Comparison of ENCODE assay signal across 16 cellular contexts in the genomic region with DNA sequence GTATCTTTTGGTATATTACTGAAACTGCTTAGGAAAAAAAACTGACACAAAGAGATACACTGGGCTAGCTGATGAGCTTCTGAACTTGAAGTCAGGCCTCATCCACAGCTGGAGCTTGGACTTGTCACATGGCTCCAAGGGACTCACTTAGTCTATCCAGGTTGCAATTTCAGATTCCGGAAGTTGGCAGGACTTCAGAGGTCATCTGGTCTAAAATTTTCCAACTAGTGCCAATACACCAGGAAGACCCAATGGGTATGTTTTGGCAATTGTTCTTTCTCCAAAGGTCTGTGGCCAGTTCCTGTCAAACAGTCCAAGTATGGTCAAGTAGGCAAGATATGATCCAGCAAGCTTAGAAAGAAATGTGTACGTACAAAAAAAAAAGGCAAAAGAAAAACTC. TPM values are rescaled to one million over a fixed set of nuclear protein-coding genes. Genes with fewer than 3 reads are reported as not detected.
A peak's percentile ranks its signal among the peaks of the same experiment; 100 is the strongest.
DNase-seq lines count a peak whose midpoint lies in the region; ATAC-seq and TF ChIP-seq lines count a peak whose summit lies in the region.
"Had no signal": no experiment of that assay in that cellular context is flagged by ENCODE, and none has a peak within 500 bp of the region (broad histone marks: within the 10 kb centered on the region; RNA-seq: fewer than 3 reads in every experiment).

No MANE protein-coding gene starts in this region.

- no peaks in the 10 kb centered on the region for H3K4me1 ChIP-seq in CD8-positive, alpha-beta memory T cell (ENCODE audit: insufficient read depth, low read length)
- H3K4me1 ChIP-seq: colonic mucosa had no signal

- POLR2A ChIA-PET in CD8-positive, alpha-beta memory T cell (lab: Charles Lee) = no interaction called here

- H3K9me3 ChIP-seq in CD8-positive, alpha-beta memory T cell (ENCODE audit: low read length) = no peaks in the 10 kb centered on the region
- H3K9me3 ChIP-seq: colonic mucosa had no signal

- H3K36me3 ChIP-seq in CD8-positive, alpha-beta memory T cell (ENCODE audit: insufficient read depth, low read length) = no peaks in the 10 kb centered on the region
- H3K36me3 ChIP-seq: colonic mucosa had no signal

- no peaks in the 10 kb centered on the region for H3K9me3 Mint-ChIP-seq in central memory CD8-positive, alpha-beta T cell
- no peaks in the 10 kb centered on the region for H3K9me3 Mint-ChIP-seq in type B pancreatic cell
- no peaks in the 10 kb centered on the region for H3K9me3 Mint-ChIP-seq in CD8-positive, alpha-beta memory T cell
- H3K9me3 Mint-ChIP-seq: immature natural killer cell had no signal

- CTCF ChIA-PET in CD8-positive, alpha-beta memory T cell (lab: Charles Lee) = interaction anchor here (1.0 kb wide), 1 partner anchor 14 kb away, joined by 4 read pairs; no protein-coding TSS in a partner anchor

- H3K27ac ChIP-seq in CD8-positive, alpha-beta memory T cell (ENCODE audit: low read depth, low read length) = no peak overlapping the region
- H3K27ac ChIP-seq in caudate nucleus (ENCODE audit: low read depth, low read length) = no peak overlapping the region
- H3K27ac ChIP-seq: colonic mucosa, WERI-Rb-1 had no signal

- no peak for TF ChIP-seq CTCF in type B pancreatic cell (conservative IDR thresholded peaks at IDR 0.05)

- H3K36me3 Mint-ChIP-seq in central memory CD8-positive, alpha-beta T cell (ENCODE audit: insufficient read depth) = peaks cover 14% of the 10 kb centered on the region
- peaks cover 41% of the 10 kb centered on the region for H3K36me3 Mint-ChIP-seq in type B pancreatic cell
- peaks cover 4 to 41% (median 25%) of the 10 kb centered on the region in 3 donors for H3K36me3 Mint-ChIP-seq in CD8-positive, alpha-beta memory T cell

- ATAC-seq in central memory CD8-positive, alpha-beta T cell (replicated peaks; ENCODE audit: extremely low read depth, poor library complexity, severe bottlenecking) = no peak
- peak; percentile 79 for ATAC-seq in left lobe of liver
- ATAC-seq: naive thymus-derived CD4-positive, alpha-beta T cell; sciatic nerve had no signal

- no peak overlapping the region for H3K4me3 ChIP-seq in CD8-positive, alpha-beta memory T cell (ENCODE audit: low read length)
- H3K4me3 ChIP-seq: colonic mucosa had no signal

- H3K27me3 ChIP-seq in CD8-positive, alpha-beta memory T cell (ENCODE audit: insufficient read depth, low read length, poor library complexity, severe bottlenecking) = no peaks in the 10 kb centered on the region
- H3K27me3 ChIP-seq: colonic mucosa had no signal

- peak; percentile 62 for DNase-seq in DMS 273 (lab: John Stamatoyannopoulos, UW; ENCODE audit: unreplicated experiment)
- DNase-seq in DMS 273 treated with DMSO at 0.1 percent for 48 hours (lab: John Stamatoyannopoulos, UW) = no peak
- DNase-seq in central memory CD8-positive, alpha-beta T cell (ENCODE audit: low spot score in 2 of 2) = no peak
- DNase-seq in left lobe of liver (ENCODE audit: low spot score) = peak; percentile 53
- no peak for DNase-seq in type B pancreatic cell (ENCODE audit: extremely low spot score, unreplicated experiment)
- DNase-seq in NOMO-1 treated with DMSO at 0.1 percent for 48 hours (lab: John Stamatoyannopoulos, UW; ENCODE audit: unreplicated experiment) = no peak
- DNase-seq in CD8-positive, alpha-beta memory T cell = no peak
- no peak for DNase-seq in caudate nucleus (lab: John Stamatoyannopoulos, UW)
- DNase-seq: activated naive CD4-positive, alpha-beta T cell treated with anti-CD3 and anti-CD28 coated beads, Interleukin-2, amount 50 U/mL, for 16 hours; colonic mucosa; H7; immature natural killer cell; naive thymus-derived CD4-positive, alpha-beta T cell; NCI-H2081; WERI-Rb-1 had no signal

- no peaks in the 10 kb centered on the region for H3K27me3 Mint-ChIP-seq in central memory CD8-positive, alpha-beta T cell
- no peaks in the 10 kb centered on the region for H3K27me3 Mint-ChIP-seq in type B pancreatic cell
- no peaks in the 10 kb centered on the region for H3K27me3 Mint-ChIP-seq in CD8-positive, alpha-beta memory T cell
- H3K27me3 Mint-ChIP-seq: naive thymus-derived CD4-positive, alpha-beta T cell had no signal

- H3K4me1 Mint-ChIP-seq in central memory CD8-positive, alpha-beta T cell = no peaks in the 10 kb centered on the region
- H3K4me1 Mint-ChIP-seq in type B pancreatic cell (ENCODE audit: unreplicated experiment) = peaks cover 10% of the 10 kb centered on the region
- H3K4me1 Mint-ChIP-seq in CD8-positive, alpha-beta memory T cell = peaks cover 0 to 4% (median 3%) of the 10 kb centered on the region in 3 donors
- H3K4me1 Mint-ChIP-seq: immature natural killer cell had no signal

- no peak overlapping the region for H3K4me3 Mint-ChIP-seq in central memory CD8-positive, alpha-beta T cell
- H3K4me3 Mint-ChIP-seq in type B pancreatic cell = no peak overlapping the region
- H3K4me3 Mint-ChIP-seq in CD8-positive, alpha-beta memory T cell = no peak overlapping the region
- H3K4me3 Mint-ChIP-seq: immature natural killer cell; naive thymus-derived CD4-positive, alpha-beta T cell had no signal

- peak overlapping the region; percentile 3 for H3K27ac Mint-ChIP-seq in central memory CD8-positive, alpha-beta T cell (ENCODE audit: low read depth)
- peak overlapping the region; percentile 46 for H3K27ac Mint-ChIP-seq in type B pancreatic cell
- H3K27ac Mint-ChIP-seq in CD8-positive, alpha-beta memory T cell = peak overlapping the region in 1 of 8 donors; percentile 61

RNA-seq across cellular contexts. Expression of a gene that starts 36.7 kb away (rescaled TPM):
- 23.9 TPM for total RNA-seq in left lobe of liver
- total RNA-seq in type B pancreatic cell (ENCODE audit: low replicate concordance) = 60.6 and 66.3 TPM in 2 replicates
- total RNA-seq in CD8-positive, alpha-beta memory T cell = 10 to 100 TPM; 86.9 to 91.9 TPM
- 35.9 TPM for polyA plus RNA-seq in CD8-positive, alpha-beta memory T cell

RNA-seq across cellular contexts. Expression of a gene that starts 36.8 kb away (rescaled TPM):
- 6.5 TPM for total RNA-seq in left lobe of liver
- 8.5 and 12.1 TPM in 2 replicates for total RNA-seq in type B pancreatic cell (ENCODE audit: low replicate concordance)
- 10 to 100 TPM; 14.0 to 15.0 TPM for total RNA-seq in CD8-positive, alpha-beta memory T cell
- 2.6 TPM for polyA plus RNA-seq in CD8-positive, alpha-beta memory T cell

Comparison
In these comparisons a context has a peak if more than half of its experiments do, and no peak if none do; other contexts are left out.
1. DNase-seq: peak in DMS 273 (single experiment) and left lobe of liver (single experiment); none in DMS 273 treated with DMSO at 0.1 percent for 48 hours (single experiment), central memory CD8-positive, alpha-beta T cell (0 of 2), type B pancreatic cell (single experiment), NOMO-1 treated with DMSO at 0.1 percent for 48 hours (single experiment), CD8-positive, alpha-beta memory T cell (0 of 5) and caudate nucleus (0 of 61).